9 cellular contexts compared by ENCODE assay signal in the genomic region with DNA sequence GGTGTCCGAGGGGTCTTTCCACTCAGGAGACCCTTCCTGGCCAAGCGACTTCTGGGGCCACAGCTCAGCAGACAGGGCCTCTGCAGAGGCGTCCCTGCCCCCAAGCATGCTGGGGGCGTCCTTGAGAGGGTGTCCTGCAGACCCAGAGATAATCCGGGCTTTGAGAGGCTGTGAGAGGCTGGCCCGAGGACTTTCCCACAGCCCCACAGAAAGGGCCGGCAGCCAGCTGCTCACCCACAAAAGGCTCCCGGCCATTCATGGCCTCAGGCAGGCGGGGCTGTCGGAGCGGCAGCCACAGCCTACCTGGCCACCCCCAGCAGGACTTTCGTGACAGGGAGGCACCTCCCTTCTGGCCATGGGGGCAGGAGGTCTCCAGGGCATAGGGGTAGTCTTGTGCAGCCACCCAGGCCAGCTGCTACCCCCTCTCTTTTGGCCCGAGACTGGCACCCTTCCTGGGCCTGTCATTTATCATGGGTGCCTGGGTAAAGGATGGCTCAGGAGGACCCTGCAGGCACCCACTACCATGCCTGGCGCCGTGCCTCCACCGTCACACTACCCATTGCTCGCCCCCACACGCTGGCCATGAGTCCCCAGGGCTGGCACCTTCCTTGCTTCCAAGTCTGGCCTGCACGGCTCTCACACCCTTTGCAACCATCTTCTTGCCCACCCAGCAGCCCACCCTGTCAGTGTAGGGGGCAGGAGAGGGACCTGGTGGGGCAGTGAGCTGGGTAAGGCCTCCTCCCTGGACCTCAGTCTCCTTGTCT. TPM values are rescaled to one million over a fixed set of nuclear protein-coding genes. Genes with fewer than 3 reads are reported as not detected.
DNase-seq lines count a peak whose midpoint lies in the region; ATAC-seq and TF ChIP-seq lines count a peak whose summit lies in the region.
"Had no signal": no experiment of that assay in that cellular context is flagged by ENCODE, and none has a peak within 500 bp of the region (broad histone marks: within the 10 kb centered on the region; RNA-seq: fewer than 3 reads in every experiment).

No MANE protein-coding gene starts in this region.

- peaks cover 45% of the 10 kb centered on the region for H3K4me1 ChIP-seq in HAP-1
- H3K4me1 ChIP-seq in Peyer's patch, result peaks cover 0 to 82% (median 32%) of the 10 kb centered on the region in 4 donors
- peaks cover 27 to 100% (median 83%) of the 10 kb centered on the region in 6 donors for H3K4me1 ChIP-seq in spleen

- TF ChIP-seq POLR2A in Peyer's patch (IDR thresholded peaks at IDR 0.05) (no peak), spleen (IDR thresholded peaks at IDR 0.05) (no peak)

- no peaks in the 10 kb centered on the region for H3K9me3 ChIP-seq in HAP-1
- no peaks in the 10 kb centered on the region for H3K9me3 ChIP-seq in Peyer's patch
- H3K9me3 ChIP-seq in spleen, result no peaks in the 10 kb centered on the region

- H3K27me3 ChIP-seq in HAP-1 (ENCODE audit: low read depth) (no peaks in the 10 kb centered on the region), Peyer's patch (peaks cover 0 to 7% of the 10 kb centered on the region in 2 donors), spleen (replicated peaks in 1 of 7) (peaks cover 0 to 37% (median 12%) of the 10 kb centered on the region in 7 donors)

- intact Hi-C loops in spleen (cut with DNase I; ENCODE audit: low total_unique reads), result loop anchor here (5.0 kb wide), 2 partner anchors 133 to 348 kb away; partner anchors contain the start of gene PEX10

- WGBS in spleen, 5 donors, result 62 to 93% (median 73%) methylated on average over 6 to 19 of the region's 19 CpGs

- no peaks in the 10 kb centered on the region for H3K36me3 ChIP-seq in HAP-1 (replicated peaks)
- H3K36me3 ChIP-seq in Peyer's patch, result no peaks in the 10 kb centered on the region
- no peaks in the 10 kb centered on the region for H3K36me3 ChIP-seq in spleen

- H3K4me3 ChIP-seq in HAP-1 (peak overlapping the region; percentile 24), Peyer's patch (no peak overlapping the region), fibroblast of villous mesenchyme (ENCODE audit: low read depth, low read length) (no peak overlapping the region), spleen (peak overlapping the region in 1 of 8 donors; percentile 92), foreskin fibroblast (ENCODE audit: low read depth in 1 of 2, low read length in 2 of 2) (no peak overlapping the region)

- DNase-seq in HAP-1 (ENCODE audit: low spot score in 2 of 2) (peak; percentile 36 to 70), Peyer's patch (no peak), fibroblast of villous mesenchyme (ENCODE audit: low read depth) (peak; percentile 54), spleen (peak; percentile 86), foreskin fibroblast (no peak), GM13977 (ENCODE audit: low spot score) (no peak)
- DNase-seq in activated CD4-positive, CD25-positive, alpha-beta regulatory T cell (lab: John Stamatoyannopoulos, UW), result no peak
- DNase-seq: NCI-H1092 treated with DMSO at 0.1 percent for 48 hours had no signal

- in situ Hi-C loops in HAP-1 (cut with MboI; ENCODE audit: low sequenced_read_pairs) (loop anchor here (5.0 kb wide), 1 partner anchor 133 kb away; the partner anchor contains the start of gene PEX10), GM13977 (cut with MboI; ENCODE audit: low pct_unique_long_range_greater_than_20kb, low sequenced_read_pairs, unreplicated experiment) (loop anchor here (10.0 to 25.0 kb wide), 2 partner anchors 130 to 358 kb away; partner anchors contain the start of genes FAAP20 and PEX10)

- ATAC-seq in GM19035 (IDR thresholded peaks at IDR 0.05; ENCODE audit: unreplicated experiment), result no peak

- H3K27ac ChIP-seq in Peyer's patch, result peak overlapping the region; percentile 58 to 99 (median 97)
- H3K27ac ChIP-seq in spleen, result peak overlapping the region in 6 of 8 donors; percentile 98 to 99 (median 98)

- TF ChIP-seq CTCF in Peyer's patch (IDR thresholded peaks at IDR 0.05) (no peak), fibroblast of villous mesenchyme (IDR thresholded peaks at IDR 0.05; ENCODE audit: insufficient read depth, low read depth, low read length) (no peak), spleen (IDR thresholded peaks at IDR 0.05 in 8 of 11, conservative IDR thresholded peaks at IDR 0.05 in 3 of 11) (no peak), foreskin fibroblast (IDR thresholded peaks at IDR 0.05; ENCODE audit: low read depth, low read length) (no peak), GM13977 (IDR thresholded peaks at IDR 0.05; ENCODE audit: extremely low read depth, insufficient read depth, missing control alignments) (no peak)

RNA-seq across cellular contexts. Expression of gene TNFRSF14, which starts 11.1 kb away (rescaled TPM):
- total RNA-seq in Peyer's patch (100 to 1,000 TPM; 231 to 532 (median 316) TPM), fibroblast of villous mesenchyme (17.7 and 24.5 TPM in 2 replicates), spleen (100 to 1,000 TPM; 146 to 203 (median 190) TPM)
- polyA plus RNA-seq in spleen, result 100 to 1,000 TPM; 167 to 366 (median 302) TPM

RNA-seq across cellular contexts. Expression of gene HES5, which starts 15.0 kb away (rescaled TPM):
- under 1 TPM in 1 of 4 donors, not detected in 3; 0.88 TPM for total RNA-seq in Peyer's patch
- under 0.01 TPM in 1 of 2 replicates, not detected in the other for total RNA-seq in fibroblast of villous mesenchyme
- total RNA-seq in spleen, result under 1 TPM in 4 of 7 donors, not detected in 3; 0.36 to 0.54 (median 0.42) TPM
- under 1 TPM in 1 of 3 donors, not detected in 2; 0.36 TPM for polyA plus RNA-seq in spleen

RNA-seq across cellular contexts. Expression of gene PANK4, which starts 18.7 kb away (rescaled TPM):
- 10 to 100 TPM; 43.4 to 82.5 (median 70.5) TPM for total RNA-seq in Peyer's patch
- total RNA-seq in fibroblast of villous mesenchyme, result 23.8 and 27.6 TPM in 2 replicates
- 10 to 100 TPM; 34.9 to 49.5 (median 47.6) TPM for total RNA-seq in spleen
- 10 to 100 TPM; 13.8 to 30.6 (median 14.0) TPM for polyA plus RNA-seq in spleen

RNA-seq across cellular contexts. Expression of gene PRXL2B, which starts 41.5 kb away (rescaled TPM):
- total RNA-seq in Peyer's patch, result 10 to 100 TPM; 41.3 to 79.5 (median 59.0) TPM
- total RNA-seq in fibroblast of villous mesenchyme, result 13.2 and 15.1 TPM in 2 replicates
- total RNA-seq in spleen, result 10 to 100 TPM; 21.9 to 43.0 (median 26.7) TPM
- polyA plus RNA-seq in spleen, result 10 to 100 TPM; 10.7 to 29.0 (median 13.2) TPM

Comparison
In these comparisons a context has a peak if more than half of its experiments do, and no peak if none do; other contexts are left out.
1. DNase-seq: peak in HAP-1 (2 of 2), fibroblast of villous mesenchyme (single experiment) and spleen (single experiment); none in Peyer's patch (0 of 3), foreskin fibroblast (0 of 2), GM13977 (single experiment) and activated CD4-positive, CD25-positive, alpha-beta regulatory T cell (0 of 4).